11 cellular contexts compared by ENCODE assay signal in genomic region chr1:161934278-161934608, GRCh38.
DNase-seq lines count a peak whose midpoint lies in the region; ATAC-seq and TF ChIP-seq lines count a peak whose summit lies in the region.
"Had no signal": no experiment of that assay in that cellular context is flagged by ENCODE, and none has a peak within 500 bp of the region (broad histone marks: within the 10 kb centered on the region; RNA-seq: fewer than 3 reads in every experiment).

No MANE protein-coding gene starts in this region.

- peak overlapping the region; percentile 2 to 28 for H3K4me3 Mint-ChIP-seq in activated T-cell treated with anti-CD3 and anti-CD28 coated beads, Interleukin-2, amount 50 U/mL, for 72 hours
- H3K4me3 Mint-ChIP-seq in T-helper 17 cell: peak overlapping the region; percentile 64
- H3K4me3 Mint-ChIP-seq in natural killer cell treated with Interleukin-12 subunit alpha and Interleukin-12 subunit beta and Interleukin-15 and Interleukin-18, amount 100 ng/mL, for 72 hours: peak overlapping the region; percentile 34

- DNase-seq in activated T-cell treated with anti-CD3 and anti-CD28 coated beads, Interleukin-2, amount 50 U/mL, for 72 hours: no peak
- DNase-seq in activated T-cell treated with anti-CD3 and anti-CD28 coated beads, Interleukin-2, amount 50 U/mL, for 1 hour: no peak
- DNase-seq in T-helper 17 cell (no peak), GM19240 (ENCODE audit: insufficient read length, low spot score) (no peak), omental fat pad (ENCODE audit: low spot score) (no peak)
- no peak for DNase-seq in natural killer cell treated with Interleukin-12 subunit alpha and Interleukin-12 subunit beta and Interleukin-15 and Interleukin-18, amount 100 ng/mL, for 72 hours (ENCODE audit: low spot score)
- DNase-seq: BE2C, NCI-H1105 treated with DMSO at 0.1 percent for 48 hours, trophoblast cell had no signal

- H3K27ac Mint-ChIP-seq in activated T-cell treated with anti-CD3 and anti-CD28 coated beads, Interleukin-2, amount 50 U/mL, for 72 hours: peak overlapping the region; percentile 72
- H3K27ac Mint-ChIP-seq in T-helper 17 cell: peak overlapping the region; percentile 78
- peak overlapping the region; percentile 34 to 56 for H3K27ac Mint-ChIP-seq in natural killer cell treated with Interleukin-12 subunit alpha and Interleukin-12 subunit beta and Interleukin-15 and Interleukin-18, amount 100 ng/mL, for 72 hours

- peaks cover 2 to 10% of the 10 kb centered on the region in 2 donors for H3K36me3 Mint-ChIP-seq in activated T-cell treated with anti-CD3 and anti-CD28 coated beads, Interleukin-2, amount 50 U/mL, for 72 hours (ENCODE audit: insufficient read depth in 2 of 2)
- H3K36me3 Mint-ChIP-seq in T-helper 17 cell (ENCODE audit: low read depth): peaks cover 5% of the 10 kb centered on the region
- peaks cover 8% of the 10 kb centered on the region for H3K36me3 Mint-ChIP-seq in natural killer cell treated with Interleukin-12 subunit alpha and Interleukin-12 subunit beta and Interleukin-15 and Interleukin-18, amount 100 ng/mL, for 72 hours

- H3K27me3 Mint-ChIP-seq in activated T-cell treated with anti-CD3 and anti-CD28 coated beads, Interleukin-2, amount 50 U/mL, for 72 hours (ENCODE audit: low read depth): no peaks in the 10 kb centered on the region
- no peaks in the 10 kb centered on the region for H3K27me3 Mint-ChIP-seq in T-helper 17 cell
- H3K27me3 Mint-ChIP-seq in natural killer cell treated with Interleukin-12 subunit alpha and Interleukin-12 subunit beta and Interleukin-15 and Interleukin-18, amount 100 ng/mL, for 72 hours: no peaks in the 10 kb centered on the region

- peak; percentile 57 to 72 for ATAC-seq in activated T-cell treated with anti-CD3 and anti-CD28 coated beads, Interleukin-2, amount 50 U/mL, for 72 hours (replicated peaks in 1 of 2)
- peak; percentile 66 for ATAC-seq in GM21447 (IDR thresholded peaks at IDR 0.05; ENCODE audit: unreplicated experiment)
- peak; percentile 89 for ATAC-seq in T-helper 17 cell
- peak; percentile 59 to 70 for ATAC-seq in natural killer cell treated with Interleukin-12 subunit alpha and Interleukin-12 subunit beta and Interleukin-15 and Interleukin-18, amount 100 ng/mL, for 72 hours
- ATAC-seq in omental fat pad (ENCODE audit: low FRiP score): no peak
- ATAC-seq in HG02571 (IDR thresholded peaks at IDR 0.05; ENCODE audit: unreplicated experiment): no peak

- TF ChIP-seq CTCF in omental fat pad (IDR thresholded peaks at IDR 0.05): no peak

- no peaks in the 10 kb centered on the region for H3K9me3 ChIP-seq in T-helper 17 cell (ENCODE audit: control insufficient read depth, low read length, poor library complexity, severe bottlenecking)
- H3K9me3 ChIP-seq: BE2C had no signal

- peaks cover 43% of the 10 kb centered on the region for H3K4me1 Mint-ChIP-seq in activated T-cell treated with anti-CD3 and anti-CD28 coated beads, Interleukin-2, amount 50 U/mL, for 72 hours (ENCODE audit: low read depth)
- peaks cover 27% of the 10 kb centered on the region for H3K4me1 Mint-ChIP-seq in T-helper 17 cell
- peaks cover 18 to 21% of the 10 kb centered on the region in 2 donors for H3K4me1 Mint-ChIP-seq in natural killer cell treated with Interleukin-12 subunit alpha and Interleukin-12 subunit beta and Interleukin-15 and Interleukin-18, amount 100 ng/mL, for 72 hours (ENCODE audit: low read depth in 2 of 2)

- peaks cover 0 to 1% of the 10 kb centered on the region in 2 donors for H3K9me3 Mint-ChIP-seq in activated T-cell treated with anti-CD3 and anti-CD28 coated beads, Interleukin-2, amount 50 U/mL, for 72 hours
- H3K9me3 Mint-ChIP-seq in natural killer cell treated with Interleukin-12 subunit alpha and Interleukin-12 subunit beta and Interleukin-15 and Interleukin-18, amount 100 ng/mL, for 72 hours: no peaks in the 10 kb centered on the region

Comparison
In these comparisons a context has a peak if more than half of its experiments do, and no peak if none do; other contexts are left out.
1. ATAC-seq: peak in activated T-cell treated with anti-CD3 and anti-CD28 coated beads, Interleukin-2, amount 50 U/mL, for 72 hours (2 of 2), GM21447 (single experiment), T-helper 17 cell (single experiment) and natural killer cell treated with Interleukin-12 subunit alpha and Interleukin-12 subunit beta and Interleukin-15 and Interleukin-18, amount 100 ng/mL, for 72 hours (2 of 2); none in omental fat pad (single experiment) and HG02571 (single experiment).
2. Peak in every context shown above with its lines, with median percentiles within 50 percentile points of each other: H3K27ac Mint-ChIP-seq and H3K4me3 Mint-ChIP-seq.